ENCODE assay signal across 1 cellular context in genomic region chr16:11303405-11304138, GRCh38.
TF ChIP-seq lines count a peak whose summit lies in the region.

No MANE protein-coding gene starts in this region.

TF ChIP-seq in H1, 55 proteins besides CTCF, POLR2A, EP300 and RAD21:
- TF ChIP-seq NRF1 (IDR thresholded peaks at IDR 0.05; ENCODE audit: low read depth, low read length) (no peak), HDAC6 (IDR thresholded peaks at IDR 0.05; ENCODE audit: low read depth, low read length) (no peak), E2F6 (IDR thresholded peaks at IDR 0.05) (no peak), GABPA (IDR thresholded peaks at IDR 0.05; ENCODE audit: borderline replicate concordance, insufficient read depth, low read length) (no peak), SP4 (IDR thresholded peaks at IDR 0.05; ENCODE audit: low read length) (no peak), KDM5A (IDR thresholded peaks at IDR 0.05; ENCODE audit: low read length) (no peak), BRCA1 (IDR thresholded peaks at IDR 0.05; ENCODE audit: low read depth, low read length) (no peak), ASH2L (IDR thresholded peaks at IDR 0.05; ENCODE audit: low read length) (no peak), SP1 (IDR thresholded peaks at IDR 0.05; ENCODE audit: low read depth, low read length) (no peak), KDM4A (IDR thresholded peaks at IDR 0.05; ENCODE audit: low read depth, low read length, severe bottlenecking) (no peak), CBX5 (IDR thresholded peaks at IDR 0.05; ENCODE audit: low read depth, low read length) (no peak), CEBPB (IDR thresholded peaks at IDR 0.05; ENCODE audit: low read depth, low read length) (no peak), PHF8 (conservative IDR thresholded peaks at IDR 0.05; ENCODE audit: low read depth, low read length) (no peak), POLR2AphosphoS5 (IDR thresholded peaks at IDR 0.05; ENCODE audit: low read depth, low read length) (no peak), SRF (IDR thresholded peaks at IDR 0.05; ENCODE audit: low read depth, low read length) (no peak), MAFK (IDR thresholded peaks at IDR 0.05; ENCODE audit: low read depth, low read length) (no peak)
